Comparison of ENCODE assay signal across 8 cellular contexts in genomic region chr3:61936344-61936937, GRCh38.
A peak's percentile ranks its signal among the peaks of the same experiment; 100 is the strongest.
DNase-seq lines count a peak whose midpoint lies in the region; ATAC-seq, FAIRE-seq and TF ChIP-seq lines count a peak whose summit lies in the region.

No MANE protein-coding gene starts in this region.

- H3K27ac ChIP-seq in esophagus muscularis mucosa (replicated peaks in 1 of 4), result no peak overlapping the region

- intact Hi-C loops in esophagus muscularis mucosa (cut with DNase I), result no loop called here

- WGBS in esophagus muscularis mucosa, result 81% methylated on average over 6 of the region's 6 CpGs

- ATAC-seq in stimulated activated naive CD8-positive, alpha-beta T cell treated with anti-CD3 and anti-CD28 coated beads, Interleukin-15, amount 100 ng/mL, for 72 hours, result peak; percentile 63
- ATAC-seq in HG03469 (IDR thresholded peaks at IDR 0.05; ENCODE audit: unreplicated experiment) (no peak), HG03095 (IDR thresholded peaks at IDR 0.05; ENCODE audit: unreplicated experiment) (no peak)

- no peak for TF ChIP-seq POLR2A in esophagus muscularis mucosa (IDR thresholded peaks at IDR 0.05; ENCODE audit: low read depth)

- peak; percentile 85 for TF ChIP-seq CTCF in BE2C (IDR thresholded peaks at IDR 0.05; ENCODE audit: low read depth, low read length)
- peak in 2 of 3 experiments; percentile 15 to 40 for TF ChIP-seq CTCF in esophagus muscularis mucosa (IDR thresholded peaks at IDR 0.05)

- H3K4me3 Mint-ChIP-seq in stimulated activated naive CD8-positive, alpha-beta T cell treated with anti-CD3 and anti-CD28 coated beads, Interleukin-15, amount 100 ng/mL, for 72 hours, result no peak overlapping the region

- no peak overlapping the region for H3K4me3 ChIP-seq in BE2C (ENCODE audit: low read depth, low read length)
- no peak overlapping the region for H3K4me3 ChIP-seq in esophagus muscularis mucosa

- H3K27me3 Mint-ChIP-seq in stimulated activated naive CD8-positive, alpha-beta T cell treated with anti-CD3 and anti-CD28 coated beads, Interleukin-15, amount 100 ng/mL, for 72 hours, result peaks cover 8% of the 10 kb centered on the region

- H3K36me3 ChIP-seq in BE2C, result no peaks in the 10 kb centered on the region
- H3K36me3 ChIP-seq in esophagus muscularis mucosa, result no peaks in the 10 kb centered on the region

- no peaks in the 10 kb centered on the region for H3K4me1 ChIP-seq in BE2C
- peaks cover 3 to 25% (median 13%) of the 10 kb centered on the region in 4 donors for H3K4me1 ChIP-seq in esophagus muscularis mucosa

- no peaks in the 10 kb centered on the region for H3K27me3 ChIP-seq in BE2C
- H3K27me3 ChIP-seq in esophagus muscularis mucosa, result no peaks in the 10 kb centered on the region

- TF ChIP-seq EP300 in esophagus muscularis mucosa (IDR thresholded peaks at IDR 0.05), result no peak

- H3K9me3 Mint-ChIP-seq in stimulated activated naive CD8-positive, alpha-beta T cell treated with anti-CD3 and anti-CD28 coated beads, Interleukin-15, amount 100 ng/mL, for 72 hours, result no peaks in the 10 kb centered on the region

- H3K27ac Mint-ChIP-seq in stimulated activated naive CD8-positive, alpha-beta T cell treated with anti-CD3 and anti-CD28 coated beads, Interleukin-15, amount 100 ng/mL, for 72 hours, result no peak overlapping the region

- no peaks in the 10 kb centered on the region for H3K4me1 Mint-ChIP-seq in stimulated activated naive CD8-positive, alpha-beta T cell treated with anti-CD3 and anti-CD28 coated beads, Interleukin-15, amount 100 ng/mL, for 72 hours

- H3K9me3 ChIP-seq in BE2C (no peaks in the 10 kb centered on the region), esophagus muscularis mucosa (peaks cover 0 to 4% (median 0%) of the 10 kb centered on the region in 4 donors)

- FAIRE-seq in GM19239 (lab: Jason Lieb, UNC), result no peak

- DNase-seq in BE2C (peak; percentile 58), GM19239 (ENCODE audit: insufficient read length, low spot score) (peak; percentile 25), NCI-H774 (lab: John Stamatoyannopoulos, UW) (peak; percentile 0), esophagus muscularis mucosa (ENCODE audit: extremely low spot score) (peak; percentile 47), NCI-H345 treated with DMSO at 0.1 percent for 48 hours (lab: John Stamatoyannopoulos, UW; ENCODE audit: unreplicated experiment) (no peak)
- peak; percentile 7 to 29 for DNase-seq in stimulated activated naive CD8-positive, alpha-beta T cell treated with anti-CD3 and anti-CD28 coated beads, Interleukin-15, amount 100 ng/mL, for 72 hours
